Comparison of ENCODE assay signal across 32 cellular contexts in genomic region chr2:1069847-1070246, GRCh38.
"Had no signal": no experiment of that assay in that cellular context is flagged by ENCODE, and none has a peak within 500 bp of the region (broad histone marks: within the 10 kb centered on the region; RNA-seq: fewer than 3 reads in every experiment).

No MANE protein-coding gene starts in this region.

- DNase-seq: heart left ventricle; hypothalamus; immature natural killer cell; kidney; left colon; left ventricle myocardium inferior; midbrain; mucosa of descending colon; naive thymus-derived CD4-positive, alpha-beta T cell; occipital lobe; ovary; posterior cingulate gyrus; retina; right cardiac atrium; sigmoid colon; small intestine; spleen; stimulated activated CD4-positive, alpha-beta T cell treated with anti-CD3 and anti-CD28 coated beads, Interleukin-4, amount 100 ng/mL, for 24 hours; stimulated activated naive CD4-positive, alpha-beta T cell; tibial artery; trophoblast cell; upper lobe of right lung; uterus had no signal

- H3K4me3 Mint-ChIP-seq: immature natural killer cell; naive thymus-derived CD4-positive, alpha-beta T cell; natural killer cell treated with Interleukin-12 subunit alpha and Interleukin-12 subunit beta and Interleukin-15 and Interleukin-18, amount 100 ng/mL, for 72 hours; stimulated activated effector memory CD8-positive, alpha-beta T cell treated with anti-CD3 and anti-CD28 coated beads, Interleukin-12 subunit alpha, Interleukin-12 subunit beta, amount 100 ng/mL, for 72 hours; stimulated activated naive CD8-positive, alpha-beta T cell treated with anti-CD3 and anti-CD28 coated beads, Interleukin-15, Interleukin-2, amounts not matched to agents 100 ng/mL and 50 ng/mL, for 24 hours had no signal

- H3K27me3 Mint-ChIP-seq: stimulated activated naive CD8-positive, alpha-beta T cell treated with anti-CD3 and anti-CD28 coated beads, Interleukin-15, Interleukin-2, amounts not matched to agents 100 ng/mL and 50 ng/mL, for 24 hours had no signal

- H3K9me3 Mint-ChIP-seq: natural killer cell treated with Interleukin-12 subunit alpha and Interleukin-12 subunit beta and Interleukin-15 and Interleukin-18, amount 100 ng/mL, for 72 hours; stimulated activated naive CD8-positive, alpha-beta T cell treated with anti-CD3 and anti-CD28 coated beads, Interleukin-15, Interleukin-2, amounts not matched to agents 100 ng/mL and 50 ng/mL, for 24 hours had no signal

- H3K9me3 ChIP-seq: mucosa of descending colon, neutrophil, ovary, prostate gland, suprapubic skin, upper lobe of right lung, uterus had no signal

- H3K4me1 ChIP-seq: heart left ventricle, left ventricle myocardium inferior, prostate gland, sigmoid colon, spleen, suprapubic skin, tibial artery, upper lobe of right lung, uterus had no signal

- H3K36me3 ChIP-seq: heart left ventricle, left ventricle myocardium inferior, neutrophil, ovary, prostate gland, sigmoid colon, spleen, suprapubic skin, thoracic aorta, tibial artery, upper lobe of right lung, uterus had no signal

- H3K27ac ChIP-seq: heart left ventricle, left ventricle myocardium inferior, neutrophil, ovary, prostate gland, sigmoid colon, spleen, suprapubic skin, thoracic aorta, tibial artery, upper lobe of right lung, uterus had no signal

- FAIRE-seq: islet of Langerhans, kidney, small intestine had no signal

- H3K27ac Mint-ChIP-seq: immature natural killer cell; naive thymus-derived CD4-positive, alpha-beta T cell; natural killer cell treated with Interleukin-12 subunit alpha and Interleukin-12 subunit beta and Interleukin-15 and Interleukin-18, amount 100 ng/mL, for 72 hours; stimulated activated effector memory CD8-positive, alpha-beta T cell treated with anti-CD3 and anti-CD28 coated beads, Interleukin-12 subunit alpha, Interleukin-12 subunit beta, amount 100 ng/mL, for 72 hours; stimulated activated naive CD8-positive, alpha-beta T cell treated with anti-CD3 and anti-CD28 coated beads, Interleukin-15, Interleukin-2, amounts not matched to agents 100 ng/mL and 50 ng/mL, for 24 hours had no signal

- H3K4me1 Mint-ChIP-seq: immature natural killer cell; stimulated activated effector memory CD8-positive, alpha-beta T cell treated with anti-CD3 and anti-CD28 coated beads, Interleukin-12 subunit alpha, Interleukin-12 subunit beta, amount 100 ng/mL, for 72 hours had no signal

- H3K36me3 Mint-ChIP-seq: immature natural killer cell; natural killer cell treated with Interleukin-12 subunit alpha and Interleukin-12 subunit beta and Interleukin-15 and Interleukin-18, amount 100 ng/mL, for 72 hours; stimulated activated effector memory CD8-positive, alpha-beta T cell treated with anti-CD3 and anti-CD28 coated beads, Interleukin-12 subunit alpha, Interleukin-12 subunit beta, amount 100 ng/mL, for 72 hours had no signal

- ATAC-seq: heart left ventricle; left colon; mucosa of descending colon; naive thymus-derived CD4-positive, alpha-beta T cell; natural killer cell treated with Interleukin-12 subunit alpha and Interleukin-12 subunit beta and Interleukin-15 and Interleukin-18, amount 100 ng/mL, for 72 hours; right cardiac atrium; stimulated activated effector memory CD8-positive, alpha-beta T cell treated with anti-CD3 and anti-CD28 coated beads, Interleukin-12 subunit alpha, Interleukin-12 subunit beta, amount 100 ng/mL, for 72 hours; upper lobe of right lung had no signal

- H3K4me3 ChIP-seq: heart left ventricle, left ventricle myocardium inferior, lung, mucosa of descending colon, ovary, prostate gland, sigmoid colon, spleen, suprapubic skin, thoracic aorta, tibial artery, upper lobe of right lung, uterus had no signal

- H3K27me3 ChIP-seq: heart left ventricle, neutrophil, ovary, sigmoid colon, spleen, suprapubic skin, tibial artery, upper lobe of right lung, uterus had no signal
